Comparison of ENCODE assay signal across 8 cellular contexts in the genomic region with DNA sequence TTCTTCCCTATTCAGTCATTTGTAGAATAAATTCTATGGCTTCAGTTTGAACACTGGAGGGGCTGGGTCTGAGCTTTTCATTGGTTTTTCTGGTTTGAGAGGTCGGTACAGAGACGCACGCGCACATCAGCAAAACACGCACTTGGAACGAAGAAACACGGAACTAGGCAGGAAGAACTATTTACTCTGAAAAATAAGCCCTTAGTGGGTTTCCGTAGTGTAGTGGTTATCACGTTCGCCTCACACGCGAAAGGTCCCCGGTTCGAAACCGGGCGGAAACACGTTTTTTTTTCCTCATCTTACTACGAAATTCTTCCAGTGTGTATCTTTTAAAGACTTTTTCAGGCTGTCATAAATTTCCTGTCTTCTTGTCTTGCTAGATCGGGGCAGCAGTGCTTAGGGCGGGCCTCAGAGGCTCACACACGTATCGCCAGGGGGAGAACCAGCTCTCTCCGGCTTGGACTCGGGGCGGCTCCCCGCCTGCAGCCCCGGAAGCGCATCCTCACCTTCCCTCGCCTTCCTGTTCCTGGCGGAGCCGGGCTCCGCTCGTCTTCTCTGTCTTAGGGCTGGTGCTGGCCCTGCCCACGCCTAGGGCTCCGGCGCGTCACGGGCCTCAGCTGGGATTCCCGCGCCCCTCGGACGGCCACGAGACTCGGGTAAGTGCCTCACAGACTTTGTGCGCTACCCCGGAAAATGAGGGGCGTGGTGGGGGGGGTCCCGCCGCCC. TPM values are rescaled to one million over a fixed set of nuclear protein-coding genes. Genes with fewer than 3 reads are reported as not detected.
DNase-seq lines count a peak whose midpoint lies in the region; ATAC-seq and TF ChIP-seq lines count a peak whose summit lies in the region.

A gene (plus strand): TSS at position 521 of the 726 bp plus-strand sequence. CDS start 6,841 bp downstream, outside the sequence.

- TF ChIP-seq POLR2A in lower leg skin (IDR thresholded peaks at IDR 0.05) = no peak

- intact Hi-C loops in lower leg skin (cut with DNase I; ENCODE audit: low total_unique reads) = no loop called here

- peak; percentile 94 for DNase-seq in NCI-H82 (lab: John Stamatoyannopoulos, UW)
- peak; percentile 71 to 75 for DNase-seq in activated CD4-positive, alpha-beta T cell treated with anti-CD3 and anti-CD28 coated beads, Interleukin-2, amount 50 U/mL, for 4 hours
- DNase-seq in dermis microvascular lymphatic vessel endothelial cell (ENCODE audit: low read depth in 2 of 2) = peak; percentile 92 to 93
- DNase-seq in lower leg skin (ENCODE audit: low spot score in 2 of 2) = peak; percentile 89 to 96
- peak; percentile 64 to 77 for DNase-seq in stimulated activated CD4-positive, alpha-beta T cell treated with anti-CD3 and anti-CD28 coated beads, Interleukin-4, amount 100 ng/mL, for 48 hours (ENCODE audit: low read depth in 2 of 2)

- ATAC-seq in GM19397 (IDR thresholded peaks at IDR 0.05; ENCODE audit: unreplicated experiment) (peak; percentile 62), HG03565 (IDR thresholded peaks at IDR 0.05; ENCODE audit: unreplicated experiment) (peak; percentile 33)

- TF ChIP-seq CTCF in C4-2B (conservative IDR thresholded peaks at IDR 0.05) (no peak), lower leg skin (IDR thresholded peaks at IDR 0.05) (no peak)

- WGBS in lower leg skin, 2 donors = 0% methylated on average over 33 to 40 of the region's 49 CpGs

- peak within 1 kb of the TSS; percentile 91 for H3K27ac ChIP-seq in C4-2B

- peak within 1 kb of the TSS; percentile 79 for H3K4me3 ChIP-seq in lower leg skin (ENCODE audit: low read depth, poor library complexity, severe bottlenecking)

RNA-seq across cellular contexts. Expression of the gene that starts here (rescaled TPM):
- 46.1 and 59.6 TPM in 2 replicates for total RNA-seq in dermis microvascular lymphatic vessel endothelial cell
- total RNA-seq in lower leg skin = 10 to 100 TPM; 27.1 to 43.0 (median 39.2) TPM

Comparison
In these comparisons a context has a peak if more than half of its experiments do, and no peak if none do; other contexts are left out.
1. Peak in every context shown above with its lines: DNase-seq, ATAC-seq, H3K4me3 ChIP-seq and H3K27ac ChIP-seq.